ENCODE assay signal across 12 cellular contexts in genomic region chr10:101236376-101237079, GRCh38. TPM values are rescaled to one million over a fixed set of nuclear protein-coding genes. Genes with fewer than 3 reads are reported as not detected.
A peak's percentile ranks its signal among the peaks of the same experiment; 100 is the strongest.
DNase-seq lines count a peak whose midpoint lies in the region; ATAC-seq and TF ChIP-seq lines count a peak whose summit lies in the region.
"Had no signal": no experiment of that assay in that cellular context is flagged by ENCODE, and none has a peak within 500 bp of the region (broad histone marks: within the 10 kb centered on the region; RNA-seq: fewer than 3 reads in every experiment).

No MANE protein-coding gene starts in this region.

- H3K4me1 ChIP-seq in NT2/D1 (ENCODE audit: insufficient read depth, insufficient read length) (peaks cover 7% of the 10 kb centered on the region), foreskin keratinocyte (no peaks in the 10 kb centered on the region), gastroesophageal sphincter (peaks cover 0 to 20% (median 6%) of the 10 kb centered on the region in 3 donors)
- H3K4me1 ChIP-seq: pancreas had no signal

- TF ChIP-seq CTCF in foreskin keratinocyte (conservative IDR thresholded peaks at IDR 0.05): no peak
- TF ChIP-seq CTCF in gastroesophageal sphincter (IDR thresholded peaks at IDR 0.05): no peak

- ATAC-seq in foreskin keratinocyte (peak; percentile 29), HG03378 (IDR thresholded peaks at IDR 0.05; ENCODE audit: unreplicated experiment) (no peak), gastroesophageal sphincter (no peak)

- H3K9me3 ChIP-seq in NT2/D1 (ENCODE audit: insufficient read depth, low read length) (no peaks in the 10 kb centered on the region), gastroesophageal sphincter (peaks cover 0 to 10% (median 0%) of the 10 kb centered on the region in 3 donors)
- H3K9me3 ChIP-seq: pancreas had no signal

- H3K36me3 ChIP-seq in NT2/D1 (ENCODE audit: insufficient read depth, insufficient read length, low read length): no peaks in the 10 kb centered on the region
- no peaks in the 10 kb centered on the region for H3K36me3 ChIP-seq in gastroesophageal sphincter
- H3K36me3 ChIP-seq: pancreas had no signal

- H3K27ac ChIP-seq in foreskin keratinocyte (no peak overlapping the region), gastroesophageal sphincter (no peak overlapping the region)
- H3K27ac ChIP-seq: HL-60, pancreas had no signal

- peak overlapping the region; percentile 3 for H3K9ac ChIP-seq in NT2/D1 (ENCODE audit: insufficient read length, low read depth)

- peak overlapping the region; percentile 24 for H3K4me3 ChIP-seq in NT2/D1 (ENCODE audit: insufficient read length, low read depth)
- H3K4me3 ChIP-seq in gastroesophageal sphincter: no peak overlapping the region
- H3K4me3 ChIP-seq: pancreas had no signal

- no peak for TF ChIP-seq EP300 in gastroesophageal sphincter (IDR thresholded peaks at IDR 0.05)

- H3K27me3 ChIP-seq in NT2/D1 (ENCODE audit: insufficient read depth, insufficient read length) (peaks cover 96% of the 10 kb centered on the region), foreskin keratinocyte (peaks cover 98% of the 10 kb centered on the region), gastroesophageal sphincter (peaks cover 95% of the 10 kb centered on the region)

- 8 to 20% methylated on average over 2 of the region's 47 CpGs for WGBS in gastroesophageal sphincter (ENCODE audit: low coverage in 1 of 2), 2 donors

- DNase-seq in ELR (ENCODE audit: low read depth) (peak; percentile 59), NT2/D1 (ENCODE audit: low read depth, low spot score) (no peak), foreskin keratinocyte (no peak), retina (peak; percentile 88), NCI-H748 (lab: John Stamatoyannopoulos, UW; ENCODE audit: unreplicated experiment) (no peak)
- DNase-seq: cerebellar nuclear complex, NCI-H446 treated with DMSO at 0.1 percent for 48 hours, pancreas had no signal

- TF ChIP-seq POLR2A in gastroesophageal sphincter (IDR thresholded peaks at IDR 0.05): no peak

RNA-seq across cellular contexts. Expression of gene LBX1, which starts 7.3 kb away (rescaled TPM):
- total RNA-seq in foreskin keratinocyte (not detected in 2 replicates), gastroesophageal sphincter (not detected)
- not detected in 2 replicates for polyA plus RNA-seq in foreskin keratinocyte
- total RNA-seq: lower leg skin, pancreas had no signal
- polyA plus RNA-seq: pancreas had no signal

Comparison
In these comparisons a context has a peak if more than half of its experiments do, and no peak if none do; other contexts are left out.
1. DNase-seq: peak in ELR (single experiment) and retina (single experiment); none in NT2/D1 (single experiment), foreskin keratinocyte (0 of 2) and NCI-H748 (single experiment).